In genomic region chr6:104527761-104528415, GRCh38 we compare ENCODE assay signal across 8 cellular contexts.
DNase-seq lines count a peak whose midpoint lies in the region; ATAC-seq and TF ChIP-seq lines count a peak whose summit lies in the region.

No MANE protein-coding gene starts in this region.

- WGBS in body of pancreas, 2 donors, result 51 to 57% methylated on average over 10 of the region's 10 CpGs
- 73% methylated on average over 10 of the region's 10 CpGs for WGBS in mesenchymal stem cell
- 49 to 63% (median 63%) methylated on average over 10 of the region's 10 CpGs for WGBS in ovary, 3 donors

- peak overlapping the region; percentile 85 for H4K8ac ChIP-seq in mesenchymal stem cell (ENCODE audit: low read length)

- no peak overlapping the region for H2AK5ac ChIP-seq in mesenchymal stem cell (ENCODE audit: low read length, severe bottlenecking)

- peak overlapping the region in 1 of 2 experiments; percentile 29 for H2BK12ac ChIP-seq in mesenchymal stem cell (ENCODE audit: low read length in 2 of 2)

- no peak overlapping the region for H3K14ac ChIP-seq in mesenchymal stem cell (ENCODE audit: low read length in 2 of 2)

- no peak overlapping the region for H3K4me2 ChIP-seq in mesenchymal stem cell (ENCODE audit: low read length, poor library complexity, severe bottlenecking)

- ATAC-seq in body of pancreas (no peak), HG03175 (IDR thresholded peaks at IDR 0.05; ENCODE audit: unreplicated experiment) (no peak)

- peak overlapping the region; percentile 34 for H2BK120ac ChIP-seq in mesenchymal stem cell (ENCODE audit: low read depth, low read length)

- TF ChIP-seq EP300 in ovary (IDR thresholded peaks at IDR 0.05), result no peak

- H2AFZ ChIP-seq in mesenchymal stem cell (ENCODE audit: low read depth, low read length), result no peak overlapping the region

- peak overlapping the region in 1 of 2 experiments; percentile 9 for H3K18ac ChIP-seq in mesenchymal stem cell (ENCODE audit: low read depth in 1 of 2, low read length in 2 of 2)

- H3K4me1 ChIP-seq in body of pancreas, result peaks cover 16% of the 10 kb centered on the region
- no peaks in the 10 kb centered on the region for H3K4me1 ChIP-seq in mesenchymal stem cell (ENCODE audit: control insufficient read depth, insufficient read depth, low read depth, low read length)
- H3K4me1 ChIP-seq in ovary (ENCODE audit: insufficient read depth), result peaks cover 6% of the 10 kb centered on the region

- TF ChIP-seq POLR2A in body of pancreas (IDR thresholded peaks at IDR 0.05) (no peak), ovary (IDR thresholded peaks at IDR 0.05) (no peak)

- H2BK15ac ChIP-seq in mesenchymal stem cell (ENCODE audit: low read depth, poor library complexity, severe bottlenecking), result no peak overlapping the region

- DNase-seq in D341Med (ENCODE audit: low spot score) (peak; percentile 47), Kasumi-1 (lab: John Stamatoyannopoulos, UW) (peak; percentile 22 to 44), body of pancreas (peak; percentile 21 to 48 (median 38)), mesenchymal stem cell (no peak), ovary (no peak), T1000 (lab: John Stamatoyannopoulos, UW) (no peak), NCI-H345 (lab: John Stamatoyannopoulos, UW) (no peak)

- no peak overlapping the region for H3K23ac ChIP-seq in mesenchymal stem cell (ENCODE audit: low read length in 2 of 2)

- no peak overlapping the region for H2BK5ac ChIP-seq in mesenchymal stem cell (ENCODE audit: low read depth, low read length, poor library complexity, severe bottlenecking)

- TF ChIP-seq CTCF in body of pancreas (IDR thresholded peaks at IDR 0.05), result peak in 5 of 7 experiments; percentile 12 to 48 (median 35)
- TF ChIP-seq CTCF in ovary (IDR thresholded peaks at IDR 0.05), result no peak

- H3K27me3 ChIP-seq in body of pancreas (no peaks in the 10 kb centered on the region), mesenchymal stem cell (ENCODE audit: control insufficient read depth in 1 of 2, insufficient read depth in 1 of 2, low read length in 2 of 2) (no peaks in the 10 kb centered on the region), ovary (no peaks in the 10 kb centered on the region)

- no peak overlapping the region for H3K9ac ChIP-seq in mesenchymal stem cell (ENCODE audit: low read length)

- H3K9me3 ChIP-seq in body of pancreas (no peaks in the 10 kb centered on the region), mesenchymal stem cell (ENCODE audit: control insufficient read depth, low read length) (no peaks in the 10 kb centered on the region), ovary (no peaks in the 10 kb centered on the region)

- no peaks in the 10 kb centered on the region for H3K79me1 ChIP-seq in mesenchymal stem cell (replicated peaks; ENCODE audit: low read length, poor library complexity, severe bottlenecking)

- H3K36me3 ChIP-seq in body of pancreas (replicated peaks in 1 of 2; ENCODE audit: insufficient read depth in 1 of 2, low read depth in 2 of 2) (no peaks in the 10 kb centered on the region), mesenchymal stem cell (ENCODE audit: control insufficient read depth in 1 of 2, insufficient read depth in 2 of 2, low read depth in 1 of 2, low read length in 2 of 2) (no peaks in the 10 kb centered on the region), ovary (no peaks in the 10 kb centered on the region)

- intact Hi-C loops in body of pancreas (cut with DNase I), result no loop called here
- intact Hi-C loops in ovary (cut with DNase I), result no loop called here

- H4K91ac ChIP-seq in mesenchymal stem cell (ENCODE audit: low read length), result no peak overlapping the region

- H3K27ac ChIP-seq in body of pancreas (no peak overlapping the region), mesenchymal stem cell (ENCODE audit: low read length, poor library complexity, severe bottlenecking) (no peak overlapping the region), ovary (no peak overlapping the region)

- H3K4me3 ChIP-seq in body of pancreas (no peak overlapping the region), mesenchymal stem cell (ENCODE audit: insufficient read depth in 1 of 2, low read depth in 1 of 2, low read length in 2 of 2) (no peak overlapping the region), ovary (no peak overlapping the region)

- peak overlapping the region; percentile 49 to 81 for H3K4ac ChIP-seq in mesenchymal stem cell (ENCODE audit: low read depth in 1 of 2, low read length in 2 of 2)

Comparison
In these comparisons a context has a peak if more than half of its experiments do, and no peak if none do; other contexts are left out.
1. DNase-seq: peak in D341Med (single experiment), Kasumi-1 (2 of 2) and body of pancreas (4 of 4); none in mesenchymal stem cell (single experiment), ovary (0 of 5), T1000 (single experiment) and NCI-H345 (single experiment).
2. CTCF ChIP-seq: peak in body of pancreas (5 of 7); none in ovary (0 of 3).